34 cellular contexts compared by ENCODE assay signal in the genomic region with DNA sequence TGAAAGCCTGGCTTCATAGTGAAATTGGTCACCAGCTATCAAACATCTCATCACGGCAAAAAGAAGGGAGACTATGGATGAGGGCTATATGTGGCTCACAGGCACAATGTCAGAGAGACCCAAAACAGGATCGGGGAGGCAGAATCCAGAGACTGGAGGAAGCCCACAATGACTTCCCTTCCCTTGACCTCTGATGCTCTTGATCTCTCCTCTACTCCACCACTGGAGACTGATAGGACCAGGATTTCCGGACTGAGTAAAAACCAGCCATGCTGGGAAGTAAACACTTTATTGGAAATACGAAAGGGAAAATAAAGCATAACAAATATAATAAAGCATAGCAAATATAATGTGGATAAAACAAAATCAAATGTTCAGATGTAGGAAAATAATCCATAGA.
"Had no signal": no experiment of that assay in that cellular context is flagged by ENCODE, and none has a peak within 500 bp of the region (broad histone marks: within the 10 kb centered on the region; RNA-seq: fewer than 3 reads in every experiment).

No MANE protein-coding gene starts in this region.

- H3K27ac ChIP-seq: adrenal gland, ascending aorta, body of pancreas, brain microvascular endothelial cell, breast epithelium, cardiac muscle cell had no signal

- ATAC-seq: activated naive CD4-positive, alpha-beta T cell treated with anti-CD3 and anti-CD28 coated beads, Interleukin-2, amount 50 U/mL, for 72 hours; activated naive CD8-positive, alpha-beta T cell treated with anti-CD3 and anti-CD28 coated beads, Interleukin-2, amount 50 U/mL, for 24 hours; activated T-cell treated with anti-CD3 and anti-CD28 coated beads, Interleukin-2, amount 50 U/mL, for 4 hours; activated T-cell treated with anti-CD3 and anti-CD28 coated beads, Interleukin-2, amount 50 U/mL, for 72 hours; activated T-helper 17 cell treated with anti-CD3 and anti-CD28 coated beads, Interleukin-2, amount 50 U/mL, for 72 hours; body of pancreas had no signal

- FAIRE-seq: astrocyte, bronchial epithelial cell had no signal

- H3K4me3 ChIP-seq: adrenal gland, ascending aorta, body of pancreas, breast epithelium, cardiac muscle cell had no signal

- H3K9me3 ChIP-seq: adrenal gland, ascending aorta, body of pancreas, breast epithelium had no signal

- H3K4me1 ChIP-seq: adrenal gland, ascending aorta, body of pancreas, breast epithelium had no signal

- H3K36me3 ChIP-seq: adrenal gland, ascending aorta, brain microvascular endothelial cell, breast epithelium, cardiac muscle cell had no signal

- H3K27me3 ChIP-seq: adrenal gland, ascending aorta, body of pancreas, brain microvascular endothelial cell, breast epithelium, cardiac muscle cell had no signal

- DNase-seq: activated effector memory CD4-positive, alpha-beta T cell treated with anti-CD3 and anti-CD28 coated beads, Interleukin-2, amount 50 U/mL, for 16 hours; activated effector memory CD4-positive, alpha-beta T cell treated with Interleukin-2 at 50 U/mL for 16 hours; activated gamma-delta T cell; activated gamma-delta T cell treated with Interleukin-2 at 50 U/mL for 16 hours; activated naive CD4-positive, alpha-beta T cell; activated naive CD4-positive, alpha-beta T cell treated with anti-CD3 and anti-CD28 coated beads for 36 hours; activated naive CD4-positive, alpha-beta T cell treated with anti-CD3 and anti-CD28 coated beads, Interleukin-2, amount 10 ng/mL, durations not matched to agents 7 days and 5 days; activated naive CD4-positive, alpha-beta T cell treated with anti-CD3 and anti-CD28 coated beads, Interleukin-2, amount 50 U/mL, for 16 hours; activated naive CD4-positive, alpha-beta T cell treated with Interleukin-2 at 50 U/mL for 16 hours; activated naive CD8-positive, alpha-beta T cell treated with anti-CD3 and anti-CD28 coated beads for 36 hours; activated naive CD8-positive, alpha-beta T cell treated with anti-CD3 and anti-CD28 coated beads, Interleukin-2, amount 10 ng/mL, durations not matched to agents 7 days and 5 days; activated naive CD8-positive, alpha-beta T cell treated with anti-CD3 and anti-CD28 coated beads, Interleukin-2, amount 50 U/mL, for 24 hours; activated T-cell treated with anti-CD3 and anti-CD28 coated beads, Interleukin-2, amount 50 U/mL, for 1 hour; activated T-cell treated with anti-CD3 and anti-CD28 coated beads, Interleukin-2, amount 50 U/mL, for 24 hours; activated T-cell treated with anti-CD3 and anti-CD28 coated beads, Interleukin-2, amount 50 U/mL, for 4 hours; activated T-cell treated with anti-CD3 and anti-CD28 coated beads, Interleukin-2, amount 50 U/mL, for 48 hours; activated T-cell treated with anti-CD3 and anti-CD28 coated beads, Interleukin-2, amount 50 U/mL, for 72 hours; adrenal gland; amniotic stem cell; amygdala; anterior cingulate cortex; aorta; body of pancreas; brain microvascular endothelial cell; caudate nucleus; central memory CD4-positive, alpha-beta T cell; cerebellar nuclear complex had no signal
